ENCODE assay signal across 8 cellular contexts in the genomic region with DNA sequence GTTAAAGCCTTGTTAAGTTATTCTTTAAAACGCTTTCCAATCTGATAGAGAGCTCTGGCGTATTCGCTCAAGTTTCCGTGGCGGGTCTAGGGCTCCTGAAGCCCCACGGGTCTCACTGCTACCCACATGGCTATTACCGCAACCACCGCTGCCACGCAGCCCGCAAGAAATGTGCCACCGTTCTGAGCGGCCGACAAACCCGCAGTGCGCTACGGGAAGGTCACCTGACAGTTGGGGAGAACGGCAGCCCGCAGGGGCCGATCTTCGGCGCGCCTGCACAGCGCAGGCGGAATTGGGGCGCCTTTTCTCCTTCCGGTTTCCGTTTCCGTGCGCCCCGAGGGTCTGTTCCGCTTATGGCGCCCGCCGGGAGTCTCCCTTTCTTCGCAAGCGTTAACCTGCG.
A peak's percentile ranks its signal among the peaks of the same experiment; 100 is the strongest.
DNase-seq lines count a peak whose midpoint lies in the region; ATAC-seq and TF ChIP-seq lines count a peak whose summit lies in the region.

No MANE protein-coding gene starts in this region.

- H3K36me3 ChIP-seq in skeletal muscle tissue (ENCODE audit: control insufficient read depth in 3 of 3, insufficient read depth in 3 of 3, low read length in 3 of 3): no peaks in the 10 kb centered on the region

- H3K4me3 ChIP-seq in HFF-Myc (replicated peaks; ENCODE audit: low read depth, low read length) (peak overlapping the region; percentile 15), skeletal muscle tissue (ENCODE audit: low read length in 3 of 3) (peak overlapping the region; percentile 55 to 64 (median 56))

- H3K9ac ChIP-seq in skeletal muscle tissue (ENCODE audit: low read depth in 1 of 3, low read length in 3 of 3): peak overlapping the region in 2 of 3 donors; percentile 12 to 58

- DNase-seq in HFF-Myc (ENCODE audit: extremely low read depth, low read depth): no peak
- DNase-seq in cardiac septum (ENCODE audit: low spot score): peak; percentile 78
- DNase-seq in HuH-7.5 (ENCODE audit: low spot score): no peak
- no peak for DNase-seq in NCI-H748 (lab: John Stamatoyannopoulos, UW; ENCODE audit: unreplicated experiment)

- peak overlapping the region; percentile 63 for H3K4me3 Mint-ChIP-seq in activated naive CD4-positive, alpha-beta T cell treated with anti-CD3 and anti-CD28 coated beads, Interleukin-2, amount 50 U/mL, for 24 hours

- peaks cover 3% of the 10 kb centered on the region for H3K36me3 Mint-ChIP-seq in activated naive CD4-positive, alpha-beta T cell treated with anti-CD3 and anti-CD28 coated beads, Interleukin-2, amount 50 U/mL, for 24 hours

- no peaks in the 10 kb centered on the region for H3K27me3 Mint-ChIP-seq in activated naive CD4-positive, alpha-beta T cell treated with anti-CD3 and anti-CD28 coated beads, Interleukin-2, amount 50 U/mL, for 24 hours

- H3K9me3 Mint-ChIP-seq in activated naive CD4-positive, alpha-beta T cell treated with anti-CD3 and anti-CD28 coated beads, Interleukin-2, amount 50 U/mL, for 24 hours: peaks cover 11% of the 10 kb centered on the region

- no peaks in the 10 kb centered on the region for H3K9me3 ChIP-seq in skeletal muscle tissue (ENCODE audit: control insufficient read depth in 3 of 3, low read length in 3 of 3)

- intact Hi-C loops in cardiac septum (cut with DNase I): no loop called here

- H3K27ac Mint-ChIP-seq in activated naive CD4-positive, alpha-beta T cell treated with anti-CD3 and anti-CD28 coated beads, Interleukin-2, amount 50 U/mL, for 24 hours: no peak overlapping the region

- ATAC-seq in HG03520 (IDR thresholded peaks at IDR 0.05; ENCODE audit: unreplicated experiment) (no peak), HG03108 (IDR thresholded peaks at IDR 0.05; ENCODE audit: unreplicated experiment) (no peak)

- no peaks in the 10 kb centered on the region for H3K4me1 Mint-ChIP-seq in activated naive CD4-positive, alpha-beta T cell treated with anti-CD3 and anti-CD28 coated beads, Interleukin-2, amount 50 U/mL, for 24 hours

- H3K4me1 ChIP-seq in skeletal muscle tissue (ENCODE audit: control insufficient read depth in 3 of 3, insufficient read depth in 3 of 3, low read length in 3 of 3): no peaks in the 10 kb centered on the region

- no peak overlapping the region for H3K27ac ChIP-seq in skeletal muscle tissue (ENCODE audit: low read depth, low read length)

- H3K27me3 ChIP-seq in skeletal muscle tissue (ENCODE audit: control insufficient read depth in 3 of 3, insufficient read depth in 3 of 3, low read length in 3 of 3): no peaks in the 10 kb centered on the region

- no peak for TF ChIP-seq CTCF in HFF-Myc (IDR thresholded peaks at IDR 0.05; ENCODE audit: low read depth, low read length, missing control alignments)
